1 cellular context compared by ENCODE assay signal in the genomic region with DNA sequence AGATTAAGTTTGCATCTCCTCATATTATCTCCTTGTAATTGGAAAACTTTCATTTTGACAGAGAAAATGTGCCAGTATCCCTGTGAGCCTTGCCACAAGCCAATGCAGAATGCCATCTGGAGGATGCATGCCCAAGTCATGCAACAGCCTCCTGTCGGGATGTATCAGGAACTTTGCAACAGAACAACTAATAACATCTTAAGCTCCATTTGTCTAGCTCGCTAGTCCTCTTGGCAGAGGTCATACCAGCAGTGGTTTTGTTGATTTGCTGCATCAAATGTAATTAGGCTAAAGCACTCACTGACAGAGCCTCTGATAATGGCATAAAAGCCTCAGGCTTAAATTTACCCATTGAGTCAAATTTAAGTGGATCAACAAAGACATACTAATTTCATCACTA.
TF ChIP-seq lines count a peak whose summit lies in the region.

No MANE protein-coding gene starts in this region.

TF ChIP-seq in IMR-90, 13 proteins besides CTCF, POLR2A, EP300 and RAD21:
- TF ChIP-seq, protein P1, sequence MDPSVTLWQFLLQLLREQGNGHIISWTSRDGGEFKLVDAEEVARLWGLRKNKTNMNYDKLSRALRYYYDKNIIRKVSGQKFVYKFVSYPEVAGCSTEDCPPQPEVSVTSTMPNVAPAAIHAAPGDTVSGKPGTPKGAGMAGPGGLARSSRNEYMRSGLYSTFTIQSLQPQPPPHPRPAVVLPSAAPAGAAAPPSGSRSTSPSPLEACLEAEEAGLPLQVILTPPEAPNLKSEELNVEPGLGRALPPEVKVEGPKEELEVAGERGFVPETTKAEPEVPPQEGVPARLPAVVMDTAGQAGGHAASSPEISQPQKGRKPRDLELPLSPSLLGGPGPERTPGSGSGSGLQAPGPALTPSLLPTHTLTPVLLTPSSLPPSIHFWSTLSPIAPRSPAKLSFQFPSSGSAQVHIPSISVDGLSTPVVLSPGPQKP (IDR thresholded peaks at IDR 0.05; ENCODE audit: borderline replicate concordance, low read depth, low read length) = no peak
- no peak for TF ChIP-seq RCOR1 (IDR thresholded peaks at IDR 0.05; ENCODE audit: insufficient replicate concordance, low read length)
- no peak for TF ChIP-seq CEBPB (IDR thresholded peaks at IDR 0.05; ENCODE audit: low read depth, low read length)
- TF ChIP-seq MAFK (IDR thresholded peaks at IDR 0.05; ENCODE audit: low read depth, low read length) = no peak
